8 cellular contexts compared by ENCODE assay signal in the genomic region with DNA sequence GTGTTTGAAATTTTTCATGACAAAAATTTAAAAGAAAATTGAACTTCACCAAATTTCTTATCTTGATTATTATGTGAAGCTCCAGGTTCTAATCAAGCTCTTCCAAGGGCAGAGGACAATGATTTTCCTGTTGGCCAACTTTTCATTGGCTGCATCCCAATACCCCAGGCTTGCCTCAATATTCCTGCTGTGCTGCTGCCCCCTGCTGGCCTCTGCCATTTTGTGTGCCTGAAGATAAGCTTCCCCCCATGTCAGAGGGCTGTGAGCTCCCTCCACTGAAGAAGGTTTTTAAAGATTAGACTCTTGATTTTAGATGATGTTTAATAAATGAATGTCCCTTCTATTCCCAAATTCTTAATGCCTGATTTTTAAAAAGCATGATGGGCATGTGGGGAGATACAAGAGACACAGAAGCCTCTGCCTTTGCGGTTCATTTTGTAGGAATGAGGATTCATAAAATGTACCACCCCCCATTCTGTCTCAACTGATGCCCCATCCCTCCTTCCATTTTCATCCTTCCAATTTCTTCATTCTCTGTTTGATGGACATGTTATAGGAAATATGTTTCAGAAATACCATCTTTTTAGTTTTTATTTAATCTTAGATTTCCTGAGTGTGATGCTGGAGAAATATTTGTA.
A peak's percentile ranks its signal among the peaks of the same experiment; 100 is the strongest.
DNase-seq lines count a peak whose midpoint lies in the region; ATAC-seq, FAIRE-seq and TF ChIP-seq lines count a peak whose summit lies in the region.

No MANE protein-coding gene starts in this region.

- FAIRE-seq in pancreas (lab: Jason Lieb, UNC), result no peak

- peaks cover 2 to 19% (median 8%) of the 10 kb centered on the region in 8 donors for H3K9me3 Mint-ChIP-seq in CD4-positive, alpha-beta memory T cell

- CTCF ChIA-PET in CD4-positive, alpha-beta memory T cell (lab: Charles Lee; ENCODE audit: partially characterized antibody), result interaction anchor here (0.6 to 2.3 kb wide), 6 partner anchors 10 to 717 kb away, joined by 3 to 14 read pairs (median 6); no protein-coding TSS in a partner anchor

- H3K27me3 Mint-ChIP-seq in CD4-positive, alpha-beta memory T cell, result peaks cover 39 to 53% of the 10 kb centered on the region in 2 donors

- peaks cover 5% of the 10 kb centered on the region for H3K27me3 ChIP-seq in CD4-positive, alpha-beta memory T cell (ENCODE audit: insufficient read depth, low read length)
- H3K27me3 ChIP-seq in HAP-1 (ENCODE audit: low read depth), result no peaks in the 10 kb centered on the region
- H3K27me3 ChIP-seq in NT2/D1 (ENCODE audit: insufficient read depth, insufficient read length), result no peaks in the 10 kb centered on the region
- H3K27me3 ChIP-seq in pancreas, result no peaks in the 10 kb centered on the region

- H3K4me1 ChIP-seq in CD4-positive, alpha-beta memory T cell (ENCODE audit: insufficient read depth, low read length), result no peaks in the 10 kb centered on the region
- H3K4me1 ChIP-seq in HAP-1, result no peaks in the 10 kb centered on the region
- no peaks in the 10 kb centered on the region for H3K4me1 ChIP-seq in NT2/D1 (ENCODE audit: insufficient read depth, insufficient read length)
- H3K4me1 ChIP-seq in pancreas, result no peaks in the 10 kb centered on the region

- no peak overlapping the region for H3K27ac Mint-ChIP-seq in CD4-positive, alpha-beta memory T cell

- no peaks in the 10 kb centered on the region for H3K36me3 ChIP-seq in CD4-positive, alpha-beta memory T cell (ENCODE audit: insufficient read depth, low read length)
- H3K36me3 ChIP-seq in HAP-1 (replicated peaks), result no peaks in the 10 kb centered on the region
- peaks cover 4% of the 10 kb centered on the region for H3K36me3 ChIP-seq in NT2/D1 (ENCODE audit: insufficient read depth, insufficient read length, low read length)
- H3K36me3 ChIP-seq in pancreas, result no peaks in the 10 kb centered on the region

- POLR2A ChIA-PET in CD4-positive, alpha-beta memory T cell (lab: Charles Lee; ENCODE audit: partially characterized antibody), result no interaction called here

- intact Hi-C loops in CD4-positive, alpha-beta memory T cell (cut with micrococcal nuclease), result no loop called here
- intact Hi-C loops in pancreas (cut with DNase I), result no loop called here

- peaks cover 0 to 5% (median 2%) of the 10 kb centered on the region in 4 donors for H3K4me1 Mint-ChIP-seq in CD4-positive, alpha-beta memory T cell

- WGBS in pancreas, 2 donors, result 90 to 91% methylated on average over 1 of the region's 1 CpG

- in situ Hi-C loops in HAP-1 (cut with MboI; ENCODE audit: low sequenced_read_pairs), result loop anchor here (10.0 kb wide), 1 partner anchor 721 kb away; no protein-coding TSS in a partner anchor

- no peak overlapping the region for H3K9ac ChIP-seq in NT2/D1 (ENCODE audit: insufficient read length, low read depth)

- no peak overlapping the region for H3K4me3 Mint-ChIP-seq in CD4-positive, alpha-beta memory T cell

- peak in 3 of 5 donors; percentile 8 to 21 (median 9) for DNase-seq in CD4-positive, alpha-beta memory T cell
- DNase-seq in HAP-1 (ENCODE audit: low spot score in 2 of 2), result peak; percentile 41 to 91
- DNase-seq in NT2/D1 (ENCODE audit: low read depth, low spot score), result peak; percentile 30
- DNase-seq in activated T-cell treated with anti-CD3 and anti-CD28 coated beads, Interleukin-2, amount 50 U/mL, for 1 hour, result peak; percentile 44
- peak; percentile 50 to 79 for DNase-seq in foreskin fibroblast
- DNase-seq in pancreas, result peak in 5 of 6 donors; percentile 4 to 76 (median 37)

- H3K4me3 ChIP-seq in CD4-positive, alpha-beta memory T cell (ENCODE audit: low read length in 2 of 2), result no peak overlapping the region
- no peak overlapping the region for H3K4me3 ChIP-seq in HAP-1
- H3K4me3 ChIP-seq in NT2/D1 (ENCODE audit: insufficient read length, low read depth), result no peak overlapping the region
- H3K4me3 ChIP-seq in foreskin fibroblast (ENCODE audit: low read depth in 1 of 2, low read length in 2 of 2), result no peak overlapping the region
- no peak overlapping the region for H3K4me3 ChIP-seq in pancreas

- TF ChIP-seq CTCF in foreskin fibroblast (IDR thresholded peaks at IDR 0.05; ENCODE audit: low read depth, low read length) (peak; percentile 85), pancreas (IDR thresholded peaks at IDR 0.05) (peak in 1 of 4 donors; percentile 9)

- no peaks in the 10 kb centered on the region for H3K36me3 Mint-ChIP-seq in CD4-positive, alpha-beta memory T cell

- ATAC-seq in pancreas, result peak in 1 of 4 donors; percentile 66
- no peak for ATAC-seq in HG03439 (IDR thresholded peaks at IDR 0.05; ENCODE audit: unreplicated experiment)
- no peak for ATAC-seq in GM18519 (IDR thresholded peaks at IDR 0.05; ENCODE audit: low FRiP score, unreplicated experiment)

- H3K27ac ChIP-seq in CD4-positive, alpha-beta memory T cell (ENCODE audit: low read depth, low read length), result no peak overlapping the region
- no peak overlapping the region for H3K27ac ChIP-seq in pancreas

- no peaks in the 10 kb centered on the region for H3K9me3 ChIP-seq in CD4-positive, alpha-beta memory T cell (ENCODE audit: control insufficient read depth in 1 of 2, low read length in 2 of 2)
- H3K9me3 ChIP-seq in HAP-1 (no peaks in the 10 kb centered on the region), NT2/D1 (ENCODE audit: insufficient read depth, low read length) (peaks cover 43% of the 10 kb centered on the region; the same call in 1 of the 2 replicates), pancreas (no peaks in the 10 kb centered on the region)

Comparison
In these comparisons a context has a peak if more than half of its experiments do, and no peak if none do; other contexts are left out.
1. DNase-seq: peak in every context shown above with its lines; median percentile 66 in HAP-1; 64 in foreskin fibroblast; 44 in activated T-cell treated with anti-CD3 and anti-CD28 coated beads, Interleukin-2, amount 50 U/mL, for 1 hour; 37 in pancreas; 30 in NT2/D1; 9 in CD4-positive, alpha-beta memory T cell.